Comparison of ENCODE assay signal across 1 cellular context in the genomic region with DNA sequence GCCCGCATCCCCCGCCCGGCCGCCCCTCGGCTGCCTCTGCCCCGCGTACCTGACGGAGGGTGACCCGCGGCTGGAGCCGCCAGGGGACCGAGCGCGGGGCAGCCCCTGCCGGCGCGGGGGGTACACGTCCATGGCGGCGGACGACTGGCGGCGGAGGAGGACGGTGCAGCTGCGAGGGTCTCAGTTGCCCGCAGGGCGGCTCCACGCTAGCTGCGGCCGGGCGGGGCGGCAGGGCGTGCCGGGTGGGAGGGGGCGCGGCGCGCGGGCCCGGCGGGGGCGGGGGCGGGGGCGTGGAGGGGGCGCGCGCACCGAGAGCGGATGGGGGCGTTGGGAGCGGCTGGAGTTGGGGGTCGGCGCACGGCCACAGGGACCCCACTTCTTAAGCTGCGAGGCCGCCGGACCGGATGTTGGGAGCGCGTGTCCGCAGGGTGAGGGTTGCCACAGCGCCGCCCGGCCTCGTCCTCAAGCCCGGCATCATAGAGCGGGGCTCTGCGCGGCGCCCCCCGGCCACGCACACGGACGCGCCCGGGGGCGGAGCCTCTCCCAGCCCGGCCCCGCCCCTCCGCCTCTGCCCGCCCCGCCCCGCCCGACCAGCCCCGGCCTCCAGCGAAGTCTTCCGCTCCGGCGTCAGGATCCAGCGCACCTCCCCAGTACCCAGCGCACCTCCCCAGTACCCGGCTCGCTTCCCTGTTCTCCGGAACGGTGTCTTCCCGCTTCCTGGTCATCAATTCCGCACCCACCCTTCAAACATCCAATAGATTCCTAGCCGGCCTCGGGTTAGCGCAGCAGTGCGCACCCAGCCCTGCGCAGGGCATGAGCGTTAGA.
A peak's percentile ranks its signal among the peaks of the same experiment; 100 is the strongest.
TF ChIP-seq lines count a peak whose summit lies in the region.

A gene (minus strand): TSS at position 244 of the 825 bp plus-strand sequence. CDS start 112 bp downstream, at position 132.

TF ChIP-seq in HepG2, 621 proteins besides CTCF, POLR2A, EP300 and RAD21 (continued from another document and continues in another):
- TF ChIP-seq NR2F6 (IDR thresholded peaks at IDR 0.05) (no peak), NR2F6 (CRISPR knock-in tag; IDR thresholded peaks at IDR 0.05) (no peak), ETV5 (CRISPR knock-in tag; IDR thresholded peaks at IDR 0.05; ENCODE audit: borderline replicate concordance) (peak; percentile 42; the same call in 1 of the 2 replicates), GPN1 (CRISPR knock-in tag; IDR thresholded peaks at IDR 0.05; ENCODE audit: borderline replicate concordance) (no peak; the same call in 1 of the 2 replicates), ZNF605 (CRISPR knock-in tag; IDR thresholded peaks at IDR 0.05) (no peak; the same call in 1 of the 2 replicates), SRY (CRISPR knock-in tag; IDR thresholded peaks at IDR 0.05) (peak; percentile 39; the same call in 1 of the 2 replicates), CCDC6 (CRISPR knock-in tag; IDR thresholded peaks at IDR 0.05) (peak; percentile 33), ZNF33A (CRISPR knock-in tag; IDR thresholded peaks at IDR 0.05; ENCODE audit: borderline replicate concordance) (no peak), ADNP (CRISPR knock-in tag; IDR thresholded peaks at IDR 0.05) (no peak), GATAD1 (CRISPR knock-in tag; IDR thresholded peaks at IDR 0.05) (peak; percentile 59; the same call in 1 of the 2 replicates), JUN (CRISPR knock-in tag; IDR thresholded peaks at IDR 0.05) (no peak), ZNF496 (CRISPR knock-in tag; IDR thresholded peaks at IDR 0.05; ENCODE audit: insufficient replicate concordance) (no peak), ZNF350 (CRISPR knock-in tag; IDR thresholded peaks at IDR 0.05; ENCODE audit: borderline replicate concordance, low read depth) (no peak), ZNF44 (CRISPR knock-in tag; IDR thresholded peaks at IDR 0.05) (peak; percentile 94), IRF2 (CRISPR knock-in tag; IDR thresholded peaks at IDR 0.05) (peak; percentile 67; the same call in 1 of the 2 replicates), FOXP1 (IDR thresholded peaks at IDR 0.05) (no peak), FOXP1 (CRISPR knock-in tag; IDR thresholded peaks at IDR 0.05) (no peak), ZSCAN29 (CRISPR knock-in tag; conservative IDR thresholded peaks at IDR 0.05) (0 out of 2 replicates have a peak, but pooled peaks have one; percentile 17), ZNF776 (CRISPR knock-in tag; IDR thresholded peaks at IDR 0.05) (peak; percentile 2; the same call in 1 of the 2 replicates), NBN (conservative IDR thresholded peaks at IDR 0.05) (no peak), TCF7L2 (IDR thresholded peaks at IDR 0.05; ENCODE audit: low read depth, low read length) (no peak)
- TF ChIP-seq, protein P1, sequence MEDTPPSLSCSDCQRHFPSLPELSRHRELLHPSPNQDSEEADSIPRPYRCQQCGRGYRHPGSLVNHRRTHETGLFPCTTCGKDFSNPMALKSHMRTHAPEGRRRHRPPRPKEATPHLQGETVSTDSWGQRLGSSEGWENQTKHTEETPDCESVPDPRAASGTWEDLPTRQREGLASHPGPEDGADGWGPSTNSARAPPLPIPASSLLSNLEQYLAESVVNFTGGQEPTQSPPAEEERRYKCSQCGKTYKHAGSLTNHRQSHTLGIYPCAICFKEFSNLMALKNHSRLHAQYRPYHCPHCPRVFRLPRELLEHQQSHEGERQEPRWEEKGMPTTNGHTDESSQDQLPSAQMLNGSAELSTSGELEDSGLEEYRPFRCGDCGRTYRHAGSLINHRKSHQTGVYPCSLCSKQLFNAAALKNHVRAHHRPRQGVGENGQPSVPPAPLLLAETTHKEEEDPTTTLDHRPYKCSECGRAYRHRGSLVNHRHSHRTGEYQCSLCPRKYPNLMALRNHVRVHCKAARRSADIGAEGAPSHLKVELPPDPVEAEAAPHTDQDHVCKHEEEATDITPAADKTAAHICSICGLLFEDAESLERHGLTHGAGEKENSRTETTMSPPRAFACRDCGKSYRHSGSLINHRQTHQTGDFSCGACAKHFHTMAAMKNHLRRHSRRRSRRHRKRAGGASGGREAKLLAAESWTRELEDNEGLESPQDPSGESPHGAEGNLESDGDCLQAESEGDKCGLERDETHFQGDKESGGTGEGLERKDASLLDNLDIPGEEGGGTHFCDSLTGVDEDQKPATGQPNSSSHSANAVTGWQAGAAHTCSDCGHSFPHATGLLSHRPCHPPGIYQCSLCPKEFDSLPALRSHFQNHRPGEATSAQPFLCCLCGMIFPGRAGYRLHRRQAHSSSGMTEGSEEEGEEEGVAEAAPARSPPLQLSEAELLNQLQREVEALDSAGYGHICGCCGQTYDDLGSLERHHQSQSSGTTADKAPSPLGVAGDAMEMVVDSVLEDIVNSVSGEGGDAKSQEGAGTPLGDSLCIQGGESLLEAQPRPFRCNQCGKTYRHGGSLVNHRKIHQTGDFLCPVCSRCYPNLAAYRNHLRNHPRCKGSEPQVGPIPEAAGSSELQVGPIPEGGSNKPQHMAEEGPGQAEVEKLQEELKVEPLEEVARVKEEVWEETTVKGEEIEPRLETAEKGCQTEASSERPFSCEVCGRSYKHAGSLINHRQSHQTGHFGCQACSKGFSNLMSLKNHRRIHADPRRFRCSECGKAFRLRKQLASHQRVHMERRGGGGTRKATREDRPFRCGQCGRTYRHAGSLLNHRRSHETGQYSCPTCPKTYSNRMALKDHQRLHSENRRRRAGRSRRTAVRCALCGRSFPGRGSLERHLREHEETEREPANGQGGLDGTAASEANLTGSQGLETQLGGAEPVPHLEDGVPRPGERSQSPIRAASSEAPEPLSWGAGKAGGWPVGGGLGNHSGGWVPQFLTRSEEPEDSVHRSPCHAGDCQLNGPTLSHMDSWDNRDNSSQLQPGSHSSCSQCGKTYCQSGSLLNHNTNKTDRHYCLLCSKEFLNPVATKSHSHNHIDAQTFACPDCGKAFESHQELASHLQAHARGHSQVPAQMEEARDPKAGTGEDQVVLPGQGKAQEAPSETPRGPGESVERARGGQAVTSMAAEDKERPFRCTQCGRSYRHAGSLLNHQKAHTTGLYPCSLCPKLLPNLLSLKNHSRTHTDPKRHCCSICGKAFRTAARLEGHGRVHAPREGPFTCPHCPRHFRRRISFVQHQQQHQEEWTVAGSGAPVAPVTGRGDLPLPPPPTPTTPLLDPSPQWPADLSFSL (CRISPR knock-in tag; IDR thresholded peaks at IDR 0.05) = no peak
- TF ChIP-seq, protein P2, sequence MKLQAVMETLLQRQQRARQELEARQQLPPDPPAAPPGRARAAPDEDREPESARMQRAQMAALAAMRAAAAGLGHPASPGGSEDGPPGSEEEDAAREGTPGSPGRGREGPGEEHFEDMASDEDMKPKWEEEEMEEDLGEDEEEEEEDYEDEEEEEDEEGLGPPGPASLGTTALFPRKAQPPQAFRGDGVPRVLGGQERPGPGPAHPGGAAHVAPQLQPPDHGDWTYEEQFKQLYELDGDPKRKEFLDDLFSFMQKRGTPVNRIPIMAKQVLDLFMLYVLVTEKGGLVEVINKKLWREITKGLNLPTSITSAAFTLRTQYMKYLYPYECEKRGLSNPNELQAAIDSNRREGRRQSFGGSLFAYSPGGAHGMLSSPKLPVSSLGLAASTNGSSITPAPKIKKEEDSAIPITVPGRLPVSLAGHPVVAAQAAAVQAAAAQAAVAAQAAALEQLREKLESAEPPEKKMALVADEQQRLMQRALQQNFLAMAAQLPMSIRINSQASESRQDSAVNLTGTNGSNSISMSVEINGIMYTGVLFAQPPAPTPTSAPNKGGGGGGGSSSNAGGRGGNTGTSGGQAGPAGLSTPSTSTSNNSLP (IDR thresholded peaks at IDR 0.05; ENCODE audit: low read depth, low read length) = no peak
- TF ChIP-seq, protein P3, sequence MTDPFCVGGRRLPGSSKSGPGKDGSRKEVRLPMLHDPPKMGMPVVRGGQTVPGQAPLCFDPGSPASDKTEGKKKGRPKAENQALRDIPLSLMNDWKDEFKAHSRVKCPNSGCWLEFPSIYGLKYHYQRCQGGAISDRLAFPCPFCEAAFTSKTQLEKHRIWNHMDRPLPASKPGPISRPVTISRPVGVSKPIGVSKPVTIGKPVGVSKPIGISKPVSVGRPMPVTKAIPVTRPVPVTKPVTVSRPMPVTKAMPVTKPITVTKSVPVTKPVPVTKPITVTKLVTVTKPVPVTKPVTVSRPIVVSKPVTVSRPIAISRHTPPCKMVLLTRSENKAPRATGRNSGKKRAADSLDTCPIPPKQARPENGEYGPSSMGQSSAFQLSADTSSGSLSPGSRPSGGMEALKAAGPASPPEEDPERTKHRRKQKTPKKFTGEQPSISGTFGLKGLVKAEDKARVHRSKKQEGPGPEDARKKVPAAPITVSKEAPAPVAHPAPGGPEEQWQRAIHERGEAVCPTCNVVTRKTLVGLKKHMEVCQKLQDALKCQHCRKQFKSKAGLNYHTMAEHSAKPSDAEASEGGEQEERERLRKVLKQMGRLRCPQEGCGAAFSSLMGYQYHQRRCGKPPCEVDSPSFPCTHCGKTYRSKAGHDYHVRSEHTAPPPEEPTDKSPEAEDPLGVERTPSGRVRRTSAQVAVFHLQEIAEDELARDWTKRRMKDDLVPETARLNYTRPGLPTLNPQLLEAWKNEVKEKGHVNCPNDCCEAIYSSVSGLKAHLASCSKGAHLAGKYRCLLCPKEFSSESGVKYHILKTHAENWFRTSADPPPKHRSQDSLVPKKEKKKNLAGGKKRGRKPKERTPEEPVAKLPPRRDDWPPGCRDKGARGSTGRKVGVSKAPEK (CRISPR knock-in tag; IDR thresholded peaks at IDR 0.05; ENCODE audit: borderline replicate concordance) = no peak
- TF ChIP-seq, protein P4, sequence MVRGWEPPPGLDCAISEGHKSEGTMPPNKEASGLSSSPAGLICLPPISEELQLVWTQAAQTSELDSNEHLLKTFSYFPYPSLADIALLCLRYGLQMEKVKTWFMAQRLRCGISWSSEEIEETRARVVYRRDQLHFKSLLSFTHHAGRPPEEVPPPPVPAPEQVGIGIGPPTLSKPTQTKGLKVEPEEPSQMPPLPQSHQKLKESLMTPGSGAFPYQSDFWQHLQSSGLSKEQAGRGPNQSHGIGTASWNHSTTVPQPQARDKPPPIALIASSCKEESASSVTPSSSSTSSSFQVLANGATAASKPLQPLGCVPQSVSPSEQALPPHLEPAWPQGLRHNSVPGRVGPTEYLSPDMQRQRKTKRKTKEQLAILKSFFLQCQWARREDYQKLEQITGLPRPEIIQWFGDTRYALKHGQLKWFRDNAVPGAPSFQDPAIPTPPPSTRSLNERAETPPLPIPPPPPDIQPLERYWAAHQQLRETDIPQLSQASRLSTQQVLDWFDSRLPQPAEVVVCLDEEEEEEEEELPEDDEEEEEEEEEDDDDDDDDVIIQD (CRISPR knock-in tag; IDR thresholded peaks at IDR 0.05; ENCODE audit: low read depth) = peak; percentile 13; the same call in 1 of the 2 replicates
- TF ChIP-seq, protein P5, sequence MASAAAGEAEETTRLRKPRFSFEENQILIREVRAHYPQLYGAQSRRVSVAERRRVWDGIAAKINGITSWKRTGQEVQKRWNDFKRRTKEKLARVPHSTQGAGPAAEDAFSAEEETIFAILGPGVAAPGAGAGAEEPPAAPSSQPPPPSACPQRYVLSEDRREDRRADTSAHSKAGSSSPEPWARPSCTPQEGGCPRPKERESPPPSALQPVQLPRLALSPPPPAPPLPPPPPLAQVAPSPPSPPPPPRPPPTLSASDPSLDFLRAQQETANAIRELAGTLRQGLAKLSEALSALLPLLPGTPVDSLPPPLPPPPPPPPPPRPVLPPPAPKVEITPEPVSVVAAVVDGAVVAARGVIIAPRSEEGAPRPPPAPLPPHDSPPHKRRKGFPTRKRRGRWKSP (CRISPR knock-in tag; IDR thresholded peaks at IDR 0.05) = peak; percentile 97
- TF ChIP-seq, protein P6, sequence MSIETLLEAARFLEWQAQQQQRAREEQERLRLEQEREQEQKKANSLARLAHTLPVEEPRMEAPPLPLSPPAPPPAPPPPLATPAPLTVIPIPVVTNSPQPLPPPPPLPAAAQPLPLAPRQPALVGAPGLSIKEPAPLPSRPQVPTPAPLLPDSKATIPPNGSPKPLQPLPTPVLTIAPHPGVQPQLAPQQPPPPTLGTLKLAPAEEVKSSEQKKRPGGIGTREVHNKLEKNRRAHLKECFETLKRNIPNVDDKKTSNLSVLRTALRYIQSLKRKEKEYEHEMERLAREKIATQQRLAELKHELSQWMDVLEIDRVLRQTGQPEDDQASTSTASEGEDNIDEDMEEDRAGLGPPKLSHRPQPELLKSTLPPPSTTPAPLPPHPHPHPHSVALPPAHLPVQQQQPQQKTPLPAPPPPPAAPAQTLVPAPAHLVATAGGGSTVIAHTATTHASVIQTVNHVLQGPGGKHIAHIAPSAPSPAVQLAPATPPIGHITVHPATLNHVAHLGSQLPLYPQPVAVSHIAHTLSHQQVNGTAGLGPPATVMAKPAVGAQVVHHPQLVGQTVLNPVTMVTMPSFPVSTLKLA (IDR thresholded peaks at IDR 0.05) = 0 out of 2 replicates have a peak, but pooled peaks have one; percentile 9
- TF ChIP-seq, protein P7, sequence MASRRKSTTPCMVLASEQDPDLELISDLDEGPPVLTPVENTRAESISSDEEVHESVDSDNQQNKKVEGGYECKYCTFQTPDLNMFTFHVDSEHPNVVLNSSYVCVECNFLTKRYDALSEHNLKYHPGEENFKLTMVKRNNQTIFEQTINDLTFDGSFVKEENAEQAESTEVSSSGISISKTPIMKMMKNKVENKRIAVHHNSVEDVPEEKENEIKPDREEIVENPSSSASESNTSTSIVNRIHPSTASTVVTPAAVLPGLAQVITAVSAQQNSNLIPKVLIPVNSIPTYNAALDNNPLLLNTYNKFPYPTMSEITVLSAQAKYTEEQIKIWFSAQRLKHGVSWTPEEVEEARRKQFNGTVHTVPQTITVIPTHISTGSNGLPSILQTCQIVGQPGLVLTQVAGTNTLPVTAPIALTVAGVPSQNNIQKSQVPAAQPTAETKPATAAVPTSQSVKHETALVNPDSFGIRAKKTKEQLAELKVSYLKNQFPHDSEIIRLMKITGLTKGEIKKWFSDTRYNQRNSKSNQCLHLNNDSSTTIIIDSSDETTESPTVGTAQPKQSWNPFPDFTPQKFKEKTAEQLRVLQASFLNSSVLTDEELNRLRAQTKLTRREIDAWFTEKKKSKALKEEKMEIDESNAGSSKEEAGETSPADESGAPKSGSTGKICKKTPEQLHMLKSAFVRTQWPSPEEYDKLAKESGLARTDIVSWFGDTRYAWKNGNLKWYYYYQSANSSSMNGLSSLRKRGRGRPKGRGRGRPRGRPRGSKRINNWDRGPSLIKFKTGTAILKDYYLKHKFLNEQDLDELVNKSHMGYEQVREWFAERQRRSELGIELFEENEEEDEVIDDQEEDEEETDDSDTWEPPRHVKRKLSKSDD (CRISPR knock-in tag; IDR thresholded peaks at IDR 0.05; ENCODE audit: low read depth) = peak; percentile 70; the same call in 1 of the 2 replicates
- TF ChIP-seq, protein P8, sequence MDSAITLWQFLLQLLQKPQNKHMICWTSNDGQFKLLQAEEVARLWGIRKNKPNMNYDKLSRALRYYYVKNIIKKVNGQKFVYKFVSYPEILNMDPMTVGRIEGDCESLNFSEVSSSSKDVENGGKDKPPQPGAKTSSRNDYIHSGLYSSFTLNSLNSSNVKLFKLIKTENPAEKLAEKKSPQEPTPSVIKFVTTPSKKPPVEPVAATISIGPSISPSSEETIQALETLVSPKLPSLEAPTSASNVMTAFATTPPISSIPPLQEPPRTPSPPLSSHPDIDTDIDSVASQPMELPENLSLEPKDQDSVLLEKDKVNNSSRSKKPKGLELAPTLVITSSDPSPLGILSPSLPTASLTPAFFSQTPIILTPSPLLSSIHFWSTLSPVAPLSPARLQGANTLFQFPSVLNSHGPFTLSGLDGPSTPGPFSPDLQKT (CRISPR knock-in tag; IDR thresholded peaks at IDR 0.05; ENCODE audit: borderline replicate concordance) = peak; percentile 57; the same call in 1 of the 2 replicates
- TF ChIP-seq, protein P9, sequence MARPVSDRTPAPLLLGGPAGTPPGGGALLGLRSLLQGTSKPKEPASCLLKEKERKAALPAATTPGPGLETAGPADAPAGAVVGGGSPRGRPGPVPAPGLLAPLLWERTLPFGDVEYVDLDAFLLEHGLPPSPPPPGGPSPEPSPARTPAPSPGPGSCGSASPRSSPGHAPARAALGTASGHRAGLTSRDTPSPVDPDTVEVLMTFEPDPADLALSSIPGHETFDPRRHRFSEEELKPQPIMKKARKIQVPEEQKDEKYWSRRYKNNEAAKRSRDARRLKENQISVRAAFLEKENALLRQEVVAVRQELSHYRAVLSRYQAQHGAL (CRISPR knock-in tag; IDR thresholded peaks at IDR 0.05; ENCODE audit: not compliant biosample characterization) = no peak
